ENCODE assay signal across 26 cellular contexts in genomic region chr18:32010124-32010745, GRCh38. TPM values are rescaled to one million over a fixed set of nuclear protein-coding genes. Genes with fewer than 3 reads are reported as not detected.
DNase-seq lines count a peak whose midpoint lies in the region; ATAC-seq and TF ChIP-seq lines count a peak whose summit lies in the region.
"Had no signal": no experiment of that assay in that cellular context is flagged by ENCODE, and none has a peak within 500 bp of the region (broad histone marks: within the 10 kb centered on the region; RNA-seq: fewer than 3 reads in every experiment).

No MANE protein-coding gene starts in this region.

- H3K4me3 Mint-ChIP-seq in activated T-cell treated with anti-CD3 and anti-CD28 coated beads, Interleukin-2, amount 50 U/mL, for 72 hours = peak overlapping the region in 1 of 2 donors; percentile 29
- H3K4me3 Mint-ChIP-seq in activated T-helper 17 cell treated with anti-CD3 and anti-CD28 coated beads, Interleukin-2, amount 50 U/mL, for 72 hours = no peak overlapping the region
- H3K4me3 Mint-ChIP-seq in progenitor cell of endocrine pancreas (ENCODE audit: low read depth) = no peak overlapping the region
- H3K4me3 Mint-ChIP-seq in type B pancreatic cell = no peak overlapping the region
- H3K4me3 Mint-ChIP-seq in HFFc6 = no peak overlapping the region
- H3K4me3 Mint-ChIP-seq: activated B cell treated with CpG ODN at 0.5 μM for 24 hours; activated naive CD4-positive, alpha-beta T cell treated with anti-CD3 and anti-CD28 coated beads, Interleukin-2, amount 50 U/mL, for 24 hours; activated T-cell treated with anti-CD3 and anti-CD28 coated beads, Interleukin-2, amount 50 U/mL, for 4 hours; B cell; CD8-positive, alpha-beta memory T cell; naive thymus-derived CD8-positive, alpha-beta T cell had no signal

- H3K27ac Mint-ChIP-seq in activated T-cell treated with anti-CD3 and anti-CD28 coated beads, Interleukin-2, amount 50 U/mL, for 72 hours = peak overlapping the region; percentile 72
- peak overlapping the region; percentile 59 for H3K27ac Mint-ChIP-seq in activated T-helper 17 cell treated with anti-CD3 and anti-CD28 coated beads, Interleukin-2, amount 50 U/mL, for 72 hours
- H3K27ac Mint-ChIP-seq in progenitor cell of endocrine pancreas = peak overlapping the region; percentile 8
- no peak overlapping the region for H3K27ac Mint-ChIP-seq in type B pancreatic cell
- H3K27ac Mint-ChIP-seq in HFFc6 = no peak overlapping the region
- H3K27ac Mint-ChIP-seq: activated B cell treated with CpG ODN at 0.5 μM for 24 hours, B cell had no signal

- H3K4me1 Mint-ChIP-seq in activated T-cell treated with anti-CD3 and anti-CD28 coated beads, Interleukin-2, amount 50 U/mL, for 72 hours (ENCODE audit: low read depth) = peaks cover 7% of the 10 kb centered on the region
- peaks cover 5% of the 10 kb centered on the region for H3K4me1 Mint-ChIP-seq in activated T-helper 17 cell treated with anti-CD3 and anti-CD28 coated beads, Interleukin-2, amount 50 U/mL, for 72 hours
- H3K4me1 Mint-ChIP-seq in progenitor cell of endocrine pancreas (ENCODE audit: low read depth) = peaks cover 1% of the 10 kb centered on the region
- H3K4me1 Mint-ChIP-seq in type B pancreatic cell (ENCODE audit: unreplicated experiment) = no peaks in the 10 kb centered on the region
- peaks cover 6% of the 10 kb centered on the region; the same call in 1 of the 2 replicates for H3K4me1 Mint-ChIP-seq in HFFc6 (ENCODE audit: low read depth)
- H3K4me1 Mint-ChIP-seq: activated B cell treated with CpG ODN at 0.5 μM for 24 hours, B cell had no signal

- no peaks in the 10 kb centered on the region for H3K27me3 Mint-ChIP-seq in activated T-cell treated with anti-CD3 and anti-CD28 coated beads, Interleukin-2, amount 50 U/mL, for 72 hours (ENCODE audit: low read depth)
- no peaks in the 10 kb centered on the region for H3K27me3 Mint-ChIP-seq in activated T-helper 17 cell treated with anti-CD3 and anti-CD28 coated beads, Interleukin-2, amount 50 U/mL, for 72 hours
- no peaks in the 10 kb centered on the region for H3K27me3 Mint-ChIP-seq in progenitor cell of endocrine pancreas
- no peaks in the 10 kb centered on the region for H3K27me3 Mint-ChIP-seq in type B pancreatic cell
- peaks cover 2% of the 10 kb centered on the region for H3K27me3 Mint-ChIP-seq in HFFc6 (ENCODE audit: insufficient read depth)
- H3K27me3 Mint-ChIP-seq: activated B cell treated with CpG ODN at 0.5 μM for 24 hours; activated naive CD4-positive, alpha-beta T cell treated with anti-CD3 and anti-CD28 coated beads, Interleukin-2, amount 50 U/mL, for 24 hours; B cell; CD8-positive, alpha-beta memory T cell; naive thymus-derived CD8-positive, alpha-beta T cell had no signal

- DNase-seq in activated T-cell treated with anti-CD3 and anti-CD28 coated beads, Interleukin-2, amount 50 U/mL, for 72 hours = no peak
- DNase-seq in activated T-cell treated with anti-CD3 and anti-CD28 coated beads for 4 hours (no peak), HT1080 (ENCODE audit: low read depth) (peak; percentile 6), progenitor cell of endocrine pancreas (ENCODE audit: low spot score, unreplicated experiment) (no peak), type B pancreatic cell (ENCODE audit: extremely low spot score, unreplicated experiment) (no peak), HFFc6 (no peak), NCI-H510A (lab: John Stamatoyannopoulos, UW) (no peak)
- DNase-seq: activated B cell treated with CpG ODN at 0.5 μM for 24 hours; activated CD8-positive, alpha-beta memory T cell treated with anti-CD3 and anti-CD28 coated beads for 24 hours; activated T-cell treated with anti-CD3 and anti-CD28 coated beads, Interleukin-2, amount 50 U/mL, for 4 hours; CD8-positive, alpha-beta memory T cell; foreskin melanocyte; heart right ventricle; left ventricle myocardium inferior; midbrain; naive thymus-derived CD8-positive, alpha-beta T cell; NCI-H1092 treated with DMSO at 0.1 percent for 48 hours; NCI-H187 treated with DMSO at 0.1 percent for 48 hours; NCI-H526 treated with DMSO at 0.1 percent for 48 hours; occipital lobe; SIG-M5; trophoblast cell had no signal

- TF ChIP-seq CTCF in progenitor cell of endocrine pancreas (IDR thresholded peaks at IDR 0.05; ENCODE audit: unreplicated experiment) (no peak), type B pancreatic cell (conservative IDR thresholded peaks at IDR 0.05) (no peak), HFFc6 (IDR thresholded peaks at IDR 0.05) (no peak)

- ATAC-seq in activated T-cell treated with anti-CD3 and anti-CD28 coated beads, Interleukin-2, amount 50 U/mL, for 72 hours (replicated peaks in 1 of 2) = peak in 1 of 2 donors; percentile 47
- ATAC-seq in activated T-helper 17 cell treated with anti-CD3 and anti-CD28 coated beads, Interleukin-2, amount 50 U/mL, for 72 hours (replicated peaks) = peak; percentile 32
- ATAC-seq: activated T-cell treated with anti-CD3 and anti-CD28 coated beads, Interleukin-2, amount 50 U/mL, for 4 hours; esophagus mucosa; heart right ventricle; naive thymus-derived CD8-positive, alpha-beta T cell had no signal

- peaks cover 0 to 2% of the 10 kb centered on the region in 2 donors for H3K9me3 Mint-ChIP-seq in activated T-cell treated with anti-CD3 and anti-CD28 coated beads, Interleukin-2, amount 50 U/mL, for 72 hours
- H3K9me3 Mint-ChIP-seq in activated T-helper 17 cell treated with anti-CD3 and anti-CD28 coated beads, Interleukin-2, amount 50 U/mL, for 72 hours = no peaks in the 10 kb centered on the region
- H3K9me3 Mint-ChIP-seq in progenitor cell of endocrine pancreas (ENCODE audit: low read depth) (no peaks in the 10 kb centered on the region), type B pancreatic cell (no peaks in the 10 kb centered on the region), HFFc6 (no peaks in the 10 kb centered on the region)
- H3K9me3 Mint-ChIP-seq: activated B cell treated with CpG ODN at 0.5 μM for 24 hours; activated naive CD4-positive, alpha-beta T cell treated with anti-CD3 and anti-CD28 coated beads, Interleukin-2, amount 50 U/mL, for 24 hours; activated T-cell treated with anti-CD3 and anti-CD28 coated beads, Interleukin-2, amount 50 U/mL, for 4 hours; CD8-positive, alpha-beta memory T cell; naive thymus-derived CD8-positive, alpha-beta T cell had no signal

- no peaks in the 10 kb centered on the region for H3K36me3 Mint-ChIP-seq in activated T-cell treated with anti-CD3 and anti-CD28 coated beads, Interleukin-2, amount 50 U/mL, for 72 hours (ENCODE audit: insufficient read depth in 2 of 2)
- no peaks in the 10 kb centered on the region for H3K36me3 Mint-ChIP-seq in activated T-helper 17 cell treated with anti-CD3 and anti-CD28 coated beads, Interleukin-2, amount 50 U/mL, for 72 hours (ENCODE audit: low read depth)
- H3K36me3 Mint-ChIP-seq in progenitor cell of endocrine pancreas (ENCODE audit: insufficient read depth) (no peaks in the 10 kb centered on the region), type B pancreatic cell (no peaks in the 10 kb centered on the region), HFFc6 (ENCODE audit: low read depth) (no peaks in the 10 kb centered on the region)
- H3K36me3 Mint-ChIP-seq: activated naive CD4-positive, alpha-beta T cell treated with anti-CD3 and anti-CD28 coated beads, Interleukin-2, amount 50 U/mL, for 24 hours; CD8-positive, alpha-beta memory T cell had no signal

RNA-seq across cellular contexts. Expression of gene RNF125, which starts 8.4 kb away (rescaled TPM):
- 10 to 100 TPM; 40.5 to 43.3 TPM for total RNA-seq in activated T-cell treated with anti-CD3 and anti-CD28 coated beads, Interleukin-2, amount 50 U/mL, for 72 hours
- total RNA-seq in HT1080 (2014; rRNA removed; shearing (Covaris generic)) = 2.1 and 2.3 TPM in 2 replicates
- polyA plus RNA-seq in HT1080 (2015; cell fraction: cytosol; rRNA removed) = 3.6 and 4.4 TPM in 2 replicates
- 2.1 and 2.5 TPM in 2 replicates for polyA plus RNA-seq in HT1080 (2015; cell fraction: nucleus; rRNA removed)
- 10 to 100 TPM; 14.5 to 16.1 TPM for total RNA-seq in activated T-helper 17 cell treated with anti-CD3 and anti-CD28 coated beads, Interleukin-2, amount 50 U/mL, for 72 hours
- total RNA-seq in progenitor cell of endocrine pancreas = 2.6 and 2.8 TPM in 2 replicates
- total RNA-seq in type B pancreatic cell (ENCODE audit: low replicate concordance) = 0.94 and 1.8 TPM in 2 replicates
- under 1 TPM; 0.12 to 0.66 (median 0.22) TPM for total RNA-seq in HFFc6 (2021; fragmentation: NEBNext Ultra II Directional; extraction: Animal tissue kit (Norgen Biotek cat#: 25700))

Comparison
In these comparisons a context has a peak if more than half of its experiments do, and no peak if none do; other contexts are left out.
1. H3K27ac Mint-ChIP-seq: peak in activated T-cell treated with anti-CD3 and anti-CD28 coated beads, Interleukin-2, amount 50 U/mL, for 72 hours (single experiment), activated T-helper 17 cell treated with anti-CD3 and anti-CD28 coated beads, Interleukin-2, amount 50 U/mL, for 72 hours (single experiment) and progenitor cell of endocrine pancreas (single experiment); none in type B pancreatic cell (single experiment) and HFFc6 (single experiment).